8 cellular contexts compared by ENCODE assay signal in the genomic region with DNA sequence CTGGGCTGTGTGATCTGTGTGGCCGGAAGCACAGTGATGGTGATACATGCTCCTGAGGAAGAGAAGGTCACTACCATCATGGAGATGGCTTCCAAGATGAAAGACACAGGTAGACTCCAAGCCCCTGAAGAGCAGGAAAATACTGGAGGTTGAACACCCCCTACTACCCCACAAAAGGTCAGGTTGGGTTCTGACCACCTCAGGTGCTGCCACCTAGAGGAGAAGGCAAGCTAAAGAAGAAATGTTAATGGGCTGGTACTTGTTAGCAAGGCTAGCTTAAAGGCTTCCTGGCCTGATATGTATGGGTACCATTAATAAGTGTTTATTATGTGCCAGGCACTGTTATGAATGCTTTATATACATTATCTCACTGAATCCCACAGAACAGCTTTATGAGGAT. TPM values are rescaled to one million over a fixed set of nuclear protein-coding genes. Genes with fewer than 3 reads are reported as not detected.
DNase-seq lines count a peak whose midpoint lies in the region; ATAC-seq lines count a peak whose summit lies in the region.

No MANE protein-coding gene starts in this region.

- peak; percentile 34 to 41 for ATAC-seq in activated T-cell treated with anti-CD3 and anti-CD28 coated beads, Interleukin-2, amount 50 U/mL, for 4 hours
- ATAC-seq in HG02588 (IDR thresholded peaks at IDR 0.05; ENCODE audit: unreplicated experiment) = no peak
- no peak for ATAC-seq in HG03442 (IDR thresholded peaks at IDR 0.05; ENCODE audit: unreplicated experiment)

- H3K9me3 Mint-ChIP-seq in activated T-cell treated with anti-CD3 and anti-CD28 coated beads, Interleukin-2, amount 50 U/mL, for 4 hours = no peaks in the 10 kb centered on the region
- no peaks in the 10 kb centered on the region for H3K9me3 Mint-ChIP-seq in activated T-cell treated with anti-CD3 and anti-CD28 coated beads, Interleukin-2, amount 50 U/mL, for 24 hours

- H3K4me3 Mint-ChIP-seq in activated T-cell treated with anti-CD3 and anti-CD28 coated beads, Interleukin-2, amount 50 U/mL, for 4 hours = no peak overlapping the region
- H3K4me3 Mint-ChIP-seq in activated T-cell treated with anti-CD3 and anti-CD28 coated beads, Interleukin-2, amount 50 U/mL, for 24 hours = no peak overlapping the region

- no peak for DNase-seq in activated T-cell treated with anti-CD3 and anti-CD28 coated beads, Interleukin-2, amount 50 U/mL, for 4 hours
- DNase-seq in activated T-cell treated with anti-CD3 and anti-CD28 coated beads, Interleukin-2, amount 50 U/mL, for 24 hours = no peak
- DNase-seq in M059J (ENCODE audit: low read depth) (peak; percentile 36), astrocyte of the hippocampus (ENCODE audit: low read depth, low spot score) (peak; percentile 48), lung microvascular endothelial cell (ENCODE audit: low read depth in 2 of 2) (peak; percentile 20 to 47), activated gamma-delta T cell (lab: John Stamatoyannopoulos, UW) (no peak)

- peaks cover 12% of the 10 kb centered on the region for H3K36me3 Mint-ChIP-seq in activated T-cell treated with anti-CD3 and anti-CD28 coated beads, Interleukin-2, amount 50 U/mL, for 4 hours (ENCODE audit: insufficient read depth)
- H3K36me3 Mint-ChIP-seq in activated T-cell treated with anti-CD3 and anti-CD28 coated beads, Interleukin-2, amount 50 U/mL, for 24 hours (ENCODE audit: low read depth) = peaks cover 31% of the 10 kb centered on the region

- H3K4me1 Mint-ChIP-seq in activated T-cell treated with anti-CD3 and anti-CD28 coated beads, Interleukin-2, amount 50 U/mL, for 4 hours (ENCODE audit: low read depth) = no peaks in the 10 kb centered on the region
- H3K4me1 Mint-ChIP-seq in activated T-cell treated with anti-CD3 and anti-CD28 coated beads, Interleukin-2, amount 50 U/mL, for 24 hours (ENCODE audit: low read depth) = no peaks in the 10 kb centered on the region

- H3K27ac Mint-ChIP-seq in activated T-cell treated with anti-CD3 and anti-CD28 coated beads, Interleukin-2, amount 50 U/mL, for 24 hours = no peak overlapping the region

- no peaks in the 10 kb centered on the region for H3K27me3 Mint-ChIP-seq in activated T-cell treated with anti-CD3 and anti-CD28 coated beads, Interleukin-2, amount 50 U/mL, for 4 hours (ENCODE audit: low read depth)
- no peaks in the 10 kb centered on the region for H3K27me3 Mint-ChIP-seq in activated T-cell treated with anti-CD3 and anti-CD28 coated beads, Interleukin-2, amount 50 U/mL, for 24 hours

RNA-seq across cellular contexts. Expression of gene NIPAL4, which starts 11.7 kb away (rescaled TPM):
- total RNA-seq in activated T-cell treated with anti-CD3 and anti-CD28 coated beads, Interleukin-2, amount 50 U/mL, for 4 hours = 1 to 10 TPM; 3.7 to 5.0 (median 3.8) TPM
- 0.44 and 1.4 TPM in 2 replicates for total RNA-seq in M059J (2014; rRNA removed; shearing (Covaris generic))
- total RNA-seq in lung microvascular endothelial cell = not detected in 2 replicates

Comparison
In these comparisons a context has a peak if more than half of its experiments do, and no peak if none do; other contexts are left out.
1. ATAC-seq: peak in activated T-cell treated with anti-CD3 and anti-CD28 coated beads, Interleukin-2, amount 50 U/mL, for 4 hours (2 of 2); none in HG02588 (single experiment) and HG03442 (single experiment).
2. DNase-seq: peak in M059J (single experiment), astrocyte of the hippocampus (single experiment) and lung microvascular endothelial cell (2 of 2); none in activated T-cell treated with anti-CD3 and anti-CD28 coated beads, Interleukin-2, amount 50 U/mL, for 4 hours (single experiment), activated T-cell treated with anti-CD3 and anti-CD28 coated beads, Interleukin-2, amount 50 U/mL, for 24 hours (single experiment) and activated gamma-delta T cell (single experiment).